In the genomic region with DNA sequence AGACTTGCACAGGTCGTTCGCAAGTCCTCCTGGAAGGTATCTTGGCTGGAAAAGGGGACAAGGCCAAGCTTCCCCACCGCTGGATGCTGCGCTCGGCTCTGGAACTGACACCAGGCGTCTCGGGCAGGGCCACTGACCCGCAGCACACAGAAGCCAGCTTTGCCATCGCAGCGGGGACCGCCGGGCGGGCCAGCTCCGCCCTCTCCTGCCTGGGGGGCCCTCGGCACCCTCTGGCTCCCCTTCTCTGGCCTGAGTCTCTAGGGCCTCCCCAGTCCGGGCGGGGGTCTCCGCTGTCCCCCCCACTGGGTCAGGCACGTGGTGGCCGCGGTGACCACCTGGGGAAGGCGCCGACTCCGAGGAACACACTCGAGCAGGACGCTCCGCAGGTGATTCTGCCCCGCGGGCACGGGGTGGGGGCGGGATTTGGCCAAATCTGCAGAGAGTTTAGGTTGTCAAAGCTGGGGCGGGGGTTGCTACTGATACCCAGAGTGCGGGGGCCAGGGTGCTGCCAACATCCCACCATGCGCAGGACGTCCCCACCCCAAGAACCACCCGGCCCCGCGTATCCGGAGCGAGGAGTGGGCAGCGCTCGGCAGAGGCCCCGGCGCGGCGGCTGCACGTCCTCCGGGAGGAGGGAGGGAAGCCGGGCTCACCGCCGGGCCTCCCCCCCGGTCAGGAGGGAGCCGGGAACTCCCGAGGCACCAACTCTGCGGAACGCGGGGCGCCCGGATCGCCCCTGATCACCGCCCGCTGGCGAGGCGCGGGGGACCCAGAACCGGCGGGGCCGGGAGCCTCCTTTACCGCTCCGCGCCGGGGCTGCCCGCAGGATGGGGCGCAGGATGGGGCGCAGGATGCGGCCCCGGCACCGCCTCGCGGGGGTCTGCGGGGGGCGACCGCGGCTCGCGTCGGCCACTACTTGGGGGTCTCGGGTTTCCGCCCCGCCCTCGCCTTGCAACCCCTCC, we compare ENCODE assay signal across 8 cellular contexts. TPM values are rescaled to one million over a fixed set of nuclear protein-coding genes. Genes with fewer than 3 reads are reported as not detected.
DNase-seq lines count a peak whose midpoint lies in the region; ATAC-seq, FAIRE-seq and TF ChIP-seq lines count a peak whose summit lies in the region.

No MANE protein-coding gene starts in this region.

- DNase-seq in AG08396 (ENCODE audit: low spot score), result peak; percentile 60
- DNase-seq in adrenal gland, result peak in 1 of 7 donors; percentile 52
- DNase-seq in kidney epithelial cell (ENCODE audit: low read depth), result no peak
- DNase-seq in suprapubic skin (ENCODE audit: low spot score in 2 of 2), result no peak
- no peak for DNase-seq in D721Med (ENCODE audit: insufficient read length, low spot score)
- DNase-seq in posterior cingulate gyrus, result no peak

- H3K4me3 ChIP-seq in adrenal gland, result peak overlapping the region in 2 of 4 donors; percentile 58 to 94
- peak overlapping the region; percentile 41 for H3K4me3 ChIP-seq in kidney epithelial cell (ENCODE audit: low read depth, low read length)
- H3K4me3 ChIP-seq in suprapubic skin, result peak overlapping the region; percentile 95

- H3K9me3 ChIP-seq in adrenal gland (replicated peaks in 1 of 3) (no peaks in the 10 kb centered on the region), suprapubic skin (no peaks in the 10 kb centered on the region)

- FAIRE-seq in D721Med (lab: Jason Lieb, UNC), result no peak

- peaks cover 0 to 25% of the 10 kb centered on the region in 2 donors for H3K4me1 ChIP-seq in adrenal gland (replicated peaks in 1 of 2)
- peaks cover 50% of the 10 kb centered on the region for H3K4me1 ChIP-seq in suprapubic skin

- H3K27ac ChIP-seq in adrenal gland, result peak overlapping the region in 3 of 5 donors; percentile 48 to 88 (median 69)
- H3K27ac ChIP-seq in suprapubic skin, result peak overlapping the region; percentile 71

- H3K27me3 ChIP-seq in adrenal gland, result no peaks in the 10 kb centered on the region
- H3K27me3 ChIP-seq in kidney epithelial cell (ENCODE audit: control insufficient read depth, insufficient read depth, low read length), result peaks cover 20% of the 10 kb centered on the region
- no peaks in the 10 kb centered on the region for H3K27me3 ChIP-seq in suprapubic skin

- WGBS in adrenal gland, 4 donors, result 4 to 7% (median 7%) methylated on average over 6 to 91 of the region's 91 CpGs
- 5% methylated on average over 10 of the region's 91 CpGs for WGBS in suprapubic skin

- TF ChIP-seq CTCF in adrenal gland (IDR thresholded peaks at IDR 0.05), result no peak
- TF ChIP-seq CTCF in kidney epithelial cell (IDR thresholded peaks at IDR 0.05; ENCODE audit: insufficient read depth, low read length, poor library complexity, severe bottlenecking), result no peak
- TF ChIP-seq CTCF in suprapubic skin (IDR thresholded peaks at IDR 0.05), result no peak
- TF ChIP-seq CTCF in D721Med (IDR thresholded peaks at IDR 0.05; ENCODE audit: insufficient read depth, missing control alignments), result no peak

- TF ChIP-seq POLR2A in adrenal gland (IDR thresholded peaks at IDR 0.05) (no peak), suprapubic skin (IDR thresholded peaks at IDR 0.05) (no peak)

- ATAC-seq in HG03045 (IDR thresholded peaks at IDR 0.05; ENCODE audit: unreplicated experiment) (peak; percentile 10), GM21528 (IDR thresholded peaks at IDR 0.05; ENCODE audit: low FRiP score, unreplicated experiment) (no peak)

- H3K36me3 ChIP-seq in adrenal gland (replicated peaks in 1 of 2) (no peaks in the 10 kb centered on the region), kidney epithelial cell (ENCODE audit: control insufficient read depth, insufficient read depth, low read length) (no peaks in the 10 kb centered on the region), suprapubic skin (no peaks in the 10 kb centered on the region)

- no peak for TF ChIP-seq EP300 in suprapubic skin (IDR thresholded peaks at IDR 0.05)

- intact Hi-C loops in adrenal gland (cut with DNase I) (no loop called here), posterior cingulate gyrus (cut with DNase I) (no loop called here)

RNA-seq across cellular contexts. Expression of gene METRNL, which starts 0.8 kb away (rescaled TPM):
- total RNA-seq in adrenal gland (10 to 100 TPM; 18.3 to 72.7 (median 32.5) TPM), kidney epithelial cell (91.5 and 97.0 TPM in 2 replicates), suprapubic skin (100 to 1,000 TPM in 3 of 4 donors, 10 to 100 TPM in 1; 59.1 to 222 (median 155) TPM)
- polyA plus RNA-seq in adrenal gland, result 10 to 100 TPM in 2 of 3 donors, 1 to 10 TPM in 1; 1.9 to 50.8 (median 13.0) TPM
